ENCODE assay signal across 9 cellular contexts in the genomic region with DNA sequence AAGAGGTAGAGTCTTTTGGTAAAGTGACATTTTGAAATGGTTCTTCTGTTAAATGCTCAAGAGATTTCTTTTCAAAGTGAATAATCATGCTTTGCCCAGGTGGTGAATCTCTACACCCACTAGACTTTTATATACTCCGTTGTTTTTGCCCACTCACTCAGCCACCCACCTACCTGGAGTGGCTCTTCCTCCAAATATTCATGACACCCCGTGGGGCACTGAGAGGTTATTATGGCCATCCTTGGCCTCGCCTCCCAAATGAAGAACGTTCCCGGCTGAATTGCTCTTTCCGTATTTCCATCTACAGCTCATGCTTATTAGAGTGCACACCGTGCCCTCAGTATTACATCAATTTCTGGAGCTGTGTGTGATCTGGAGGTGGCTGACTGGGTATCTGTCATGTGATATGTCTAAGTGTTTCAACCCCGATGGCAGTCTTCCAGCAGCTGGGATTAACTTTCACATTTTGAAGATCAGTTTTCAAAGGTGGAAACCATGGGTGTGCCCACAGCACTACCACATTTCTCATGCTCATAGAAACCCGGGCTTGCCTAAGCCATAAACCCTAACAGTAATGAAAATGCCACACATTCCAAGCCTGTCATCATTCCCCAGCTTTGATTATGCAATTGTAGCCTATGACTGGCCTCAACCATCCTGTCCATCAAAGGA.
DNase-seq lines count a peak whose midpoint lies in the region; ATAC-seq, FAIRE-seq and TF ChIP-seq lines count a peak whose summit lies in the region.
"Had no signal": no experiment of that assay in that cellular context is flagged by ENCODE, and none has a peak within 500 bp of the region (broad histone marks: within the 10 kb centered on the region; RNA-seq: fewer than 3 reads in every experiment).

No MANE protein-coding gene starts in this region.

- H3K27ac ChIP-seq in pancreas = no peak overlapping the region
- H3K27ac ChIP-seq in vagina = no peak overlapping the region

- intact Hi-C loops in pancreas (cut with DNase I) (no loop called here), left ventricle myocardium superior (cut with micrococcal nuclease) (no loop called here), vagina (cut with DNase I) (no loop called here)

- DNase-seq in EL (peak; percentile 84), NCI-H2029 (lab: John Stamatoyannopoulos, UW) (peak; percentile 56), bronchial epithelial cell (ENCODE audit: low read depth) (peak; percentile 100), pancreas (peak in 4 of 6 donors; percentile 8 to 40 (median 24)), left ventricle myocardium superior (no peak), vagina (ENCODE audit: extremely low spot score in 2 of 2) (no peak), mesenteric fat pad (ENCODE audit: low spot score) (no peak)
- DNase-seq: activated naive CD8-positive, alpha-beta T cell treated with anti-CD3 and anti-CD28 coated beads, Interleukin-2, amount 50 U/mL, for 24 hours had no signal

- H3K4me3 ChIP-seq in bronchial epithelial cell (ENCODE audit: low read depth, low read length) = no peak overlapping the region
- no peak overlapping the region for H3K4me3 ChIP-seq in pancreas
- no peak overlapping the region for H3K4me3 ChIP-seq in vagina

- FAIRE-seq in bronchial epithelial cell (lab: Jason Lieb, UNC) (peak; percentile 100), pancreas (lab: Jason Lieb, UNC) (no peak)

- H3K36me3 ChIP-seq in bronchial epithelial cell (ENCODE audit: control insufficient read depth, insufficient read depth, low read length) = no peaks in the 10 kb centered on the region
- H3K36me3 ChIP-seq in pancreas = no peaks in the 10 kb centered on the region
- no peaks in the 10 kb centered on the region for H3K36me3 ChIP-seq in vagina

- 64 to 68% methylated on average over 9 of the region's 9 CpGs for WGBS in pancreas, 2 donors

- ATAC-seq in pancreas (peak in 3 of 4 donors; percentile 39 to 62 (median 44)), left ventricle myocardium superior (no peak), GM21367 (IDR thresholded peaks at IDR 0.05; ENCODE audit: unreplicated experiment) (no peak)
- ATAC-seq: activated naive CD8-positive, alpha-beta T cell treated with anti-CD3 and anti-CD28 coated beads, Interleukin-2, amount 50 U/mL, for 24 hours had no signal

- H3K27me3 ChIP-seq in bronchial epithelial cell (ENCODE audit: control insufficient read depth, insufficient read depth, low read length) = no peaks in the 10 kb centered on the region
- H3K27me3 ChIP-seq in pancreas = no peaks in the 10 kb centered on the region
- no peaks in the 10 kb centered on the region for H3K27me3 ChIP-seq in vagina

- no peak for TF ChIP-seq CTCF in bronchial epithelial cell (IDR thresholded peaks at IDR 0.05; ENCODE audit: insufficient read depth, low read length, severe bottlenecking)
- no peak for TF ChIP-seq CTCF in pancreas (IDR thresholded peaks at IDR 0.05)
- no peak for TF ChIP-seq CTCF in vagina (IDR thresholded peaks at IDR 0.05)

- H3K4me1 ChIP-seq in pancreas = peaks cover 12 to 23% (median 23%) of the 10 kb centered on the region in 3 donors
- peaks cover 23% of the 10 kb centered on the region for H3K4me1 ChIP-seq in vagina

- no peak for TF ChIP-seq POLR2A in vagina (IDR thresholded peaks at IDR 0.05)

- no peaks in the 10 kb centered on the region for H3K9me3 ChIP-seq in pancreas
- H3K9me3 ChIP-seq in vagina = no peaks in the 10 kb centered on the region

Comparison
In these comparisons a context has a peak if more than half of its experiments do, and no peak if none do; other contexts are left out.
1. DNase-seq: peak in EL (single experiment), NCI-H2029 (single experiment), bronchial epithelial cell (single experiment) and pancreas (4 of 6); none in left ventricle myocardium superior (single experiment), vagina (0 of 2) and mesenteric fat pad (single experiment).
2. ATAC-seq: peak in pancreas (3 of 4); none in left ventricle myocardium superior (single experiment) and GM21367 (single experiment).